Comparison of ENCODE assay signal across 9 cellular contexts in the genomic region with DNA sequence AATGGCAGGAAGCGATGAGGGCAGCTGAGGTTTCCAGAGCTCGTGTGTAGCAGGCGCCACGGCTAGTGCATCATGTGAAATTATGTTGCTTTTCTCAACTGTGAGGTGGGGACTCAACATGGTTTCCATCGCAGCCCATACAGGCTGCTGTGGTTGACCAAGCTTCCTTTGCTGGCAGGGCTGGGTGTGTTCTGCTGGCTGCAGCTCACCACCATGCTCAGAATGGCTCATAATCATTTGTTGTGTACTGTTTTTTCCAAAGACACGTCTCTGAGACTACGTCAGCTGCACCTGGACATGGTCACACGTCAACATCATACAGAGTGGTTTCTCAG. TPM values are rescaled to one million over a fixed set of nuclear protein-coding genes. Genes with fewer than 3 reads are reported as not detected.
A peak's percentile ranks its signal among the peaks of the same experiment; 100 is the strongest.
DNase-seq lines count a peak whose midpoint lies in the region; ATAC-seq and TF ChIP-seq lines count a peak whose summit lies in the region.
"Had no signal": no experiment of that assay in that cellular context is flagged by ENCODE, and none has a peak within 500 bp of the region (broad histone marks: within the 10 kb centered on the region; RNA-seq: fewer than 3 reads in every experiment).

No MANE protein-coding gene starts in this region.

- DNase-seq in NB4 (ENCODE audit: low read depth) (peak; percentile 82), dorsolateral prefrontal cortex (no peak), DMS 273 treated with DMSO at 0.1 percent for 48 hours (lab: John Stamatoyannopoulos, UW) (no peak), NCI-H524 (lab: John Stamatoyannopoulos, UW) (no peak)
- DNase-seq in activated T-helper 9 cell treated with anti-CD3 and anti-CD28 coated beads, Interleukin-2, amount 50 U/mL, for 16 hours (ENCODE audit: low read depth): peak; percentile 69
- peak; percentile 65 for DNase-seq in stimulated activated CD8-positive, alpha-beta memory T cell treated with anti-CD3 and anti-CD28 coated beads, Interleukin-15, amount 100 ng/mL, for 1 hour (ENCODE audit: low read depth)

- intact Hi-C loops in dorsolateral prefrontal cortex (cut with DNase I): no loop called here

- H3K4me3 ChIP-seq in NB4 (ENCODE audit: low read depth, low read length) (no peak overlapping the region), dorsolateral prefrontal cortex (no peak overlapping the region)

- ATAC-seq in GM18499 (IDR thresholded peaks at IDR 0.05; ENCODE audit: insufficient read depth, unreplicated experiment): peak; percentile 54
- ATAC-seq in GM21825 (IDR thresholded peaks at IDR 0.05; ENCODE audit: unreplicated experiment): peak; percentile 89

- TF ChIP-seq CTCF in NB4 (IDR thresholded peaks at IDR 0.05; ENCODE audit: low read depth, low read length) (no peak), dorsolateral prefrontal cortex (IDR thresholded peaks at IDR 0.05 in 54 of 56, conservative IDR thresholded peaks at IDR 0.05 in 2 of 56; ENCODE audit: low read depth in 1 of 56, partially characterized antibody in 56 of 56) (no peak)

- H3K27ac ChIP-seq in dorsolateral prefrontal cortex: no peak overlapping the region

- no peaks in the 10 kb centered on the region for H3K27me3 ChIP-seq in dorsolateral prefrontal cortex

- no peak for TF ChIP-seq POLR2A in NB4 (IDR thresholded peaks at IDR 0.05; ENCODE audit: extremely low read depth, insufficient read length)

RNA-seq across cellular contexts. Expression of gene RASA3, which starts 16.1 kb away (rescaled TPM):
- total RNA-seq in dorsolateral prefrontal cortex: 10 to 100 TPM; 31.0 to 93.4 (median 44.7) TPM

RNA-seq across cellular contexts. Expression of gene CFAP97D2, which starts 30.6 kb away (rescaled TPM):
- total RNA-seq in dorsolateral prefrontal cortex: 1 to 10 TPM in 35 of 120 experiments, under 1 TPM in 16, not detected in 69; 0.46 to 3.7 (median 1.3) TPM
- total RNA-seq: endothelial cell of umbilical vein had no signal

Comparison
In these comparisons a context has a peak if more than half of its experiments do, and no peak if none do; other contexts are left out.
1. DNase-seq: peak in NB4 (single experiment), activated T-helper 9 cell treated with anti-CD3 and anti-CD28 coated beads, Interleukin-2, amount 50 U/mL, for 16 hours (single experiment) and stimulated activated CD8-positive, alpha-beta memory T cell treated with anti-CD3 and anti-CD28 coated beads, Interleukin-15, amount 100 ng/mL, for 1 hour (single experiment); none in dorsolateral prefrontal cortex (0 of 10), DMS 273 treated with DMSO at 0.1 percent for 48 hours (single experiment) and NCI-H524 (0 of 2).